1 cellular context compared by ENCODE assay signal in the genomic region with DNA sequence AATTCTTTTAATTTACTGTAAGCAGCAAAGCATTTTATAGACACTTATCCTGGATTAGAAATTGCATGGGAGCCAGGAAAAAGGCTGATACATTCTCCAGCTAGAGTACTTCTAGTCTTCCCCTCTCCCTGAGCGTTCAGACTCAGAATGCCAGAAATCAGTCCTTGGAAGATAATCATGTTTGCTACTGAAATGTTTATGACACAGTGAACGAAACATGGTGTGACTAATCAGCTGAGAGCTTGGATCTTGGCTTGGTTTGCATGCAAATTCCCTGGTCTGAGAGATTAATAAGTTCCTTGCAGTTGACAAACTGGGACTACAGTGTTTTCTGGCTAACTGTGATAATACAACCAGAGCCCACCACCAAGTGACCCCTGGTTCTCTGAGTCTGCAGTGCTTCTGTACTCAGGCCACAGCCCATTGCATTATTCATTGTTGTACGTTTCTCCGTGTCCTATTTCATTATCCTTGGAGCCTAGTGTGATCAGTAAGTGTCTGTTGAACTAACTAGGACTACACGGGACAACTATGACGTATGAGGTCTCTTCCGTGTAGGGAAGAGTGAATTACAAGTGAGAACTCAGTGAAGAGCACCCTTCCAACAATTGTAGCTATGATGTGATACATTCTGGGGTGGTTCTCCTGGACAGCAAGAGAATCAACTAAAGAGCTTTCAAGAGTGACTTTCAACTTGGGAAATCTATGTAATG.
TF ChIP-seq lines count a peak whose summit lies in the region.

No MANE protein-coding gene starts in this region.

TF ChIP-seq in HCT116, 20 proteins besides CTCF, POLR2A, EP300 and RAD21 (continued from another document):
- TF ChIP-seq REST (IDR thresholded peaks at IDR 0.05; ENCODE audit: low read depth) = no peak
- TF ChIP-seq EZH2 (IDR thresholded peaks at IDR 0.05) = no peak
- TF ChIP-seq ZFX (IDR thresholded peaks at IDR 0.05) = no peak
- no peak for TF ChIP-seq FOSL1 (IDR thresholded peaks at IDR 0.05; ENCODE audit: low read depth)
- no peak for TF ChIP-seq YY1 (IDR thresholded peaks at IDR 0.05; ENCODE audit: extremely low read depth, insufficient replicate concordance, low read depth, low read length)
- TF ChIP-seq SP1 (IDR thresholded peaks at IDR 0.05; ENCODE audit: low read depth) = no peak
- TF ChIP-seq POLR2AphosphoS5 (IDR thresholded peaks at IDR 0.05; ENCODE audit: low read depth, low read length) = no peak
